ENCODE assay signal across 15 cellular contexts in genomic region chr9:98317134-98317857, GRCh38.
DNase-seq lines count a peak whose midpoint lies in the region; ATAC-seq and TF ChIP-seq lines count a peak whose summit lies in the region.
"Had no signal": no experiment of that assay in that cellular context is flagged by ENCODE, and none has a peak within 500 bp of the region (broad histone marks: within the 10 kb centered on the region; RNA-seq: fewer than 3 reads in every experiment).

No MANE protein-coding gene starts in this region.

- H3K27me3 ChIP-seq in tibial nerve, result no peaks in the 10 kb centered on the region
- no peaks in the 10 kb centered on the region for H3K27me3 ChIP-seq in psoas muscle (ENCODE audit: insufficient read depth in 3 of 3, low read length in 2 of 3)

- ATAC-seq in HG03280 (IDR thresholded peaks at IDR 0.05; ENCODE audit: unreplicated experiment) (no peak), psoas muscle (no peak)
- ATAC-seq: A549; activated naive CD4-positive, alpha-beta T cell treated with anti-CD3 and anti-CD28 coated beads, Interleukin-2, amount 50 U/mL, for 72 hours; stimulated activated naive CD8-positive, alpha-beta T cell treated with anti-CD3 and anti-CD28 coated beads, Interleukin-15, amount 100 ng/mL, for 72 hours; WTC11 had no signal

- no peaks in the 10 kb centered on the region for H3K36me3 ChIP-seq in tibial nerve
- H3K36me3 ChIP-seq in psoas muscle (ENCODE audit: insufficient read depth in 1 of 2, low read depth in 1 of 2), result no peaks in the 10 kb centered on the region
- H3K36me3 ChIP-seq: neutrophil had no signal

- intact Hi-C loops in psoas muscle (cut with DNase I), result loop anchor here in 1 of 2 donors (5.0 kb wide), 1 partner anchor 455 kb away; no protein-coding TSS in a partner anchor

- in situ Hi-C loops in ACHN (cut with HindIII; ENCODE audit: low pct_ligation_motif_present, low pct_unique_long_range_greater_than_20kb, low sequenced_read_pairs), result no loop called here

- TF ChIP-seq EP300 in tibial nerve (IDR thresholded peaks at IDR 0.05), result no peak

- H3K27ac ChIP-seq in tibial nerve (no peak overlapping the region), psoas muscle (no peak overlapping the region)
- H3K27ac ChIP-seq: A549, coronary artery, neutrophil, skin epidermis had no signal

- peaks cover 0 to 3% (median 0%) of the 10 kb centered on the region in 4 donors for H3K4me1 ChIP-seq in tibial nerve
- H3K4me1 ChIP-seq in psoas muscle, result no peaks in the 10 kb centered on the region

- TF ChIP-seq CTCF in tibial nerve (IDR thresholded peaks at IDR 0.05), result no peak
- TF ChIP-seq CTCF in psoas muscle (IDR thresholded peaks at IDR 0.05), result no peak

- no peaks in the 10 kb centered on the region for H3K9me3 ChIP-seq in tibial nerve
- no peaks in the 10 kb centered on the region for H3K9me3 ChIP-seq in psoas muscle
- H3K9me3 ChIP-seq: A549, neutrophil had no signal

- DNase-seq in ACHN, result peak; percentile 19
- peak; percentile 46 for DNase-seq in HT1080 (ENCODE audit: low read depth)
- peak; percentile 13 for DNase-seq in astrocyte of the hippocampus (ENCODE audit: low read depth, low spot score)
- DNase-seq in iris pigment epithelial cell (ENCODE audit: low read depth), result peak; percentile 58
- DNase-seq in tibial nerve (ENCODE audit: low spot score in 2 of 2), result no peak
- DNase-seq in psoas muscle, result no peak
- DNase-seq in NCI-H446 treated with DMSO at 0.1 percent for 48 hours (lab: John Stamatoyannopoulos, UW), result no peak
- DNase-seq: stimulated activated naive CD8-positive, alpha-beta T cell treated with anti-CD3 and anti-CD28 coated beads, Interleukin-15, amount 100 ng/mL, for 72 hours had no signal

- H3K4me3 ChIP-seq in tibial nerve (no peak overlapping the region), psoas muscle (no peak overlapping the region)
- H3K4me3 ChIP-seq: A549, coronary artery, skin epidermis had no signal

- WGBS in tibial nerve, 2 donors, result 71 to 72% methylated on average over 14 of the region's 14 CpGs
- WGBS in psoas muscle, 3 donors, result 64 to 65% (median 65%) methylated on average over 14 of the region's 14 CpGs

- TF ChIP-seq POLR2A in tibial nerve (IDR thresholded peaks at IDR 0.05), result no peak

Comparison
In these comparisons a context has a peak if more than half of its experiments do, and no peak if none do; other contexts are left out.
1. DNase-seq: peak in ACHN (single experiment), HT1080 (single experiment), astrocyte of the hippocampus (single experiment) and iris pigment epithelial cell (single experiment); none in tibial nerve (0 of 2), psoas muscle (0 of 2) and NCI-H446 treated with DMSO at 0.1 percent for 48 hours (single experiment).